In genomic region chr10:27530477-27530876, GRCh38 we compare ENCODE assay signal across 20 cellular contexts.
DNase-seq lines count a peak whose midpoint lies in the region; ATAC-seq lines count a peak whose summit lies in the region.
"Had no signal": no experiment of that assay in that cellular context is flagged by ENCODE, and none has a peak within 500 bp of the region (broad histone marks: within the 10 kb centered on the region; RNA-seq: fewer than 3 reads in every experiment).

No MANE protein-coding gene starts in this region.

- peaks cover 34% of the 10 kb centered on the region for H3K4me1 ChIP-seq in HUES6 (ENCODE audit: control insufficient read depth, insufficient read depth, low read length)
- H3K4me1 ChIP-seq: SJSA1 had no signal

- H3K4me3 ChIP-seq in HUES6 (ENCODE audit: low read depth, low read length) = no peak overlapping the region
- H3K4me3 ChIP-seq: Peyer's patch, SJSA1 had no signal

- no peak for ATAC-seq in activated naive CD8-positive, alpha-beta T cell treated with anti-CD3 and anti-CD28 coated beads, Interleukin-2, amount 50 U/mL, for 24 hours
- ATAC-seq in effector memory CD8-positive, alpha-beta T cell (replicated peaks) = no peak
- no peak for ATAC-seq in HG02798 (IDR thresholded peaks at IDR 0.05; ENCODE audit: poor library complexity, unreplicated experiment)

- H3K27ac ChIP-seq in HUES6 (ENCODE audit: low read depth, low read length) = 0 out of 2 replicates have a peak overlapping the region, but pooled peaks have one; percentile 81
- H3K27ac ChIP-seq: HL-60, Peyer's patch, SJSA1 had no signal

- H3K4me3 Mint-ChIP-seq in activated naive CD8-positive, alpha-beta T cell = no peak overlapping the region
- no peak overlapping the region for H3K4me3 Mint-ChIP-seq in activated naive CD8-positive, alpha-beta T cell treated with anti-CD3 and anti-CD28 coated beads, Interleukin-2, amount 50 U/mL, for 24 hours
- no peak overlapping the region for H3K4me3 Mint-ChIP-seq in effector memory CD8-positive, alpha-beta T cell

- H3K9ac ChIP-seq in HUES6 (ENCODE audit: low read length) = no peak overlapping the region

- DNase-seq in activated naive CD8-positive, alpha-beta T cell treated with anti-CD3 and anti-CD28 coated beads, Interleukin-2, amount 50 U/mL, for 24 hours = no peak
- no peak for DNase-seq in effector memory CD8-positive, alpha-beta T cell
- DNase-seq in activated gamma-delta T cell (lab: John Stamatoyannopoulos, UW) = no peak
- no peak for DNase-seq in NCI-H446 (lab: John Stamatoyannopoulos, UW)
- DNase-seq: ACHN; C1 segment of cervical spinal cord; H7; IMR-90; Karpas-422; NCI-H1417 treated with DMSO at 0.1 percent for 48 hours; NCI-H1930; NCI-H2171; NCI-H446 treated with DMSO at 0.1 percent for 48 hours; NK-92 treated with Interleukin-12 subunit alpha and Interleukin-12 subunit beta, amount 100 ng/mL, for 24 hours; Peyer's patch had no signal

- H3K36me3 ChIP-seq in HUES6 (ENCODE audit: control insufficient read depth, insufficient read depth, low read length) = peaks cover 13% of the 10 kb centered on the region; the same call in 1 of the 2 replicates

- H3K9me3 ChIP-seq in HUES6 (ENCODE audit: control insufficient read depth, insufficient read depth, low read depth, low read length) = no peaks in the 10 kb centered on the region
- H3K9me3 ChIP-seq: Peyer's patch, SJSA1 had no signal

- no peaks in the 10 kb centered on the region for H3K27me3 ChIP-seq in HUES6 (ENCODE audit: control insufficient read depth, insufficient read depth, low read length)
- H3K27me3 ChIP-seq: Peyer's patch, SJSA1 had no signal

- peaks cover 7% of the 10 kb centered on the region for H3K36me3 Mint-ChIP-seq in activated naive CD8-positive, alpha-beta T cell
- H3K36me3 Mint-ChIP-seq in activated naive CD8-positive, alpha-beta T cell treated with anti-CD3 and anti-CD28 coated beads, Interleukin-2, amount 50 U/mL, for 24 hours (ENCODE audit: low read depth) = peaks cover 11% of the 10 kb centered on the region
- H3K36me3 Mint-ChIP-seq in effector memory CD8-positive, alpha-beta T cell (ENCODE audit: insufficient read depth) = peaks cover 11% of the 10 kb centered on the region

- H3K4me1 Mint-ChIP-seq in activated naive CD8-positive, alpha-beta T cell (ENCODE audit: low read depth) = peaks cover 56% of the 10 kb centered on the region
- H3K4me1 Mint-ChIP-seq in activated naive CD8-positive, alpha-beta T cell treated with anti-CD3 and anti-CD28 coated beads, Interleukin-2, amount 50 U/mL, for 24 hours = peaks cover 50% of the 10 kb centered on the region
- peaks cover 30 to 45% of the 10 kb centered on the region in 2 donors for H3K4me1 Mint-ChIP-seq in effector memory CD8-positive, alpha-beta T cell (ENCODE audit: low read depth in 2 of 2)

- no peaks in the 10 kb centered on the region for H3K27me3 Mint-ChIP-seq in activated naive CD8-positive, alpha-beta T cell
- no peaks in the 10 kb centered on the region for H3K27me3 Mint-ChIP-seq in activated naive CD8-positive, alpha-beta T cell treated with anti-CD3 and anti-CD28 coated beads, Interleukin-2, amount 50 U/mL, for 24 hours
- H3K27me3 Mint-ChIP-seq in effector memory CD8-positive, alpha-beta T cell = no peaks in the 10 kb centered on the region

- H3K9me3 Mint-ChIP-seq in activated naive CD8-positive, alpha-beta T cell (ENCODE audit: low read depth) = no peaks in the 10 kb centered on the region
- no peaks in the 10 kb centered on the region for H3K9me3 Mint-ChIP-seq in activated naive CD8-positive, alpha-beta T cell treated with anti-CD3 and anti-CD28 coated beads, Interleukin-2, amount 50 U/mL, for 24 hours
- no peaks in the 10 kb centered on the region for H3K9me3 Mint-ChIP-seq in effector memory CD8-positive, alpha-beta T cell

- peak overlapping the region; percentile 61 for H3K27ac Mint-ChIP-seq in activated naive CD8-positive, alpha-beta T cell
- no peak overlapping the region for H3K27ac Mint-ChIP-seq in activated naive CD8-positive, alpha-beta T cell treated with anti-CD3 and anti-CD28 coated beads, Interleukin-2, amount 50 U/mL, for 24 hours
- peak overlapping the region; percentile 23 to 29 for H3K27ac Mint-ChIP-seq in effector memory CD8-positive, alpha-beta T cell
